In the genomic region with DNA sequence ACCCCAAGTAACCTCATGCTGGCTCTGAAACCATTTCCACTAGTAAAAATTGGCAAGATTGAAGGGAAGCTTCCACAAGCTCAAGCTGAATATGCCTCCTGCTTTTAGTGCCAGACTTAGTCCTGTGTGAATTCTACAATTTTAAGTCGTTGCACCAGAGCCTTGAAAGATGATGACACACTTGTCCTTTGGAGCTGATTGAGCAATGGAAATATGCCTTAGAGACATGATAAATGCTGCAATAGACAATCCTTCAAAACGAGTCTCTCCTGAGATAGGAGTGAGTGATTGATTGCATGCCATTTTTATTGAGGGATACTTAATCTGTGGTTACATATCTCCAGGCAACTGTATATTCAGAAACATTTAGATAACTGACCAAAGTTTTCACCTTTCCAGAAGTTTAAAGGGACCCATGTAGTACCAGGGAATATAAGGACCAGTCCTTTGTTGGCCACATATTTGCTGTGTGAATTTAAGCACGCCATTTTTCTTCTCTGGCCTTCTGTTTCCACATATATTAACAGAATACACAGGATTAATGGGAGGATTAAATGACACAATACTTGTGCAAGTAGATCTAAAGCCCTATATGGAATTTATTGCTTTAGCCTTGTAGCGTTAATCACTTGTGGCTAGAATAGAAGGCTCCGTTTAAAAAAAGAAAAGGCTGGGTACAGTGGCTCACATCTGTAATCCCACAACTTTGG, we compare ENCODE assay signal across 15 cellular contexts.
A peak's percentile ranks its signal among the peaks of the same experiment; 100 is the strongest.
DNase-seq lines count a peak whose midpoint lies in the region; ATAC-seq and TF ChIP-seq lines count a peak whose summit lies in the region.
"Had no signal": no experiment of that assay in that cellular context is flagged by ENCODE, and none has a peak within 500 bp of the region (broad histone marks: within the 10 kb centered on the region; RNA-seq: fewer than 3 reads in every experiment).

No MANE protein-coding gene starts in this region.

- no peaks in the 10 kb centered on the region for H3K9me3 ChIP-seq in DND-41 (ENCODE audit: insufficient read depth, low read length, severe bottlenecking)
- H3K9me3 ChIP-seq in sigmoid colon = no peaks in the 10 kb centered on the region
- H3K9me3 ChIP-seq: esophagus squamous epithelium had no signal

- intact Hi-C loops in sigmoid colon (cut with DNase I) = no loop called here

- no peak for TF ChIP-seq POLR2A in sigmoid colon (IDR thresholded peaks at IDR 0.05)

- H2AFZ ChIP-seq in DND-41 (ENCODE audit: low read depth, low read length) = no peak overlapping the region

- no peak overlapping the region for H3K4me3 ChIP-seq in DND-41 (ENCODE audit: low read depth in 1 of 2, low read length in 2 of 2)
- H3K4me3 ChIP-seq in cardiac fibroblast (replicated peaks in 1 of 2; ENCODE audit: low read depth in 2 of 2, low read length in 2 of 2) = no peak overlapping the region
- H3K4me3 ChIP-seq in sigmoid colon = no peak overlapping the region
- H3K4me3 ChIP-seq: esophagus squamous epithelium had no signal

- 63 to 75% methylated on average over 5 of the region's 5 CpGs for WGBS in sigmoid colon, 2 donors

- no peak for TF ChIP-seq CTCF in DND-41 (IDR thresholded peaks at IDR 0.05; ENCODE audit: borderline replicate concordance, extremely low read depth, low read length, poor library complexity, severe bottlenecking)
- TF ChIP-seq CTCF in cardiac fibroblast (IDR thresholded peaks at IDR 0.05; ENCODE audit: low read depth, low read length) = no peak
- no peak for TF ChIP-seq CTCF in sigmoid colon (IDR thresholded peaks at IDR 0.05)

- no peaks in the 10 kb centered on the region for H3K27me3 ChIP-seq in DND-41 (ENCODE audit: insufficient read depth, low read length, poor library complexity)
- peaks cover 0 to 4% (median 0%) of the 10 kb centered on the region in 3 donors for H3K27me3 ChIP-seq in sigmoid colon
- H3K27me3 ChIP-seq: esophagus squamous epithelium had no signal

- no peak for DNase-seq in DND-41
- DNase-seq in MV-4-11 (lab: John Stamatoyannopoulos, UW) = peak; percentile 91
- peak; percentile 72 to 77 for DNase-seq in cardiac fibroblast (ENCODE audit: low read depth in 2 of 2)
- peak; percentile 9 for DNase-seq in myocyte (ENCODE audit: low read depth)
- no peak for DNase-seq in HUDEP-2 (lab: John Stamatoyannopoulos, UW; ENCODE audit: unreplicated experiment in 76 of 76)
- no peak for DNase-seq in dermis blood vessel endothelial cell
- DNase-seq in sigmoid colon = no peak
- DNase-seq: activated naive CD4-positive, alpha-beta T cell treated with anti-CD3 and anti-CD28 coated beads, Interleukin-2, amount 50 U/mL, for 16 hours; esophagus squamous epithelium; GOT3; NCI-H1105; NCI-H524 treated with DMSO at 0.1 percent for 48 hours; stimulated activated CD4-positive, alpha-beta T cell treated with anti-CD3 and anti-CD28 coated beads, Interleukin-4, amount 100 ng/mL, for 24 hours; stimulated activated naive CD4-positive, alpha-beta T cell treated with Interleukin-2 at 50 U/mL for 16 hours had no signal

- no peak overlapping the region for H3K9ac ChIP-seq in DND-41 (ENCODE audit: low read depth, low read length)

- H3K4me1 ChIP-seq in DND-41 (ENCODE audit: insufficient read depth, low read length) = peaks cover 80% of the 10 kb centered on the region
- no peaks in the 10 kb centered on the region for H3K4me1 ChIP-seq in sigmoid colon

- no peaks in the 10 kb centered on the region for H3K79me2 ChIP-seq in DND-41 (ENCODE audit: insufficient read depth, low read length)

- peak overlapping the region; percentile 97 for H3K27ac ChIP-seq in DND-41 (ENCODE audit: low read length)
- H3K27ac ChIP-seq in sigmoid colon = no peak overlapping the region
- H3K27ac ChIP-seq: esophagus squamous epithelium had no signal

- H3K36me3 ChIP-seq in DND-41 (ENCODE audit: insufficient read depth, low read length) (no peaks in the 10 kb centered on the region), sigmoid colon (no peaks in the 10 kb centered on the region)
- H3K36me3 ChIP-seq: esophagus squamous epithelium had no signal

- no peak overlapping the region for H3K4me2 ChIP-seq in DND-41 (ENCODE audit: insufficient read depth, low read length)

- TF ChIP-seq EP300 in sigmoid colon (IDR thresholded peaks at IDR 0.05) = no peak

- H4K20me1 ChIP-seq in DND-41 (ENCODE audit: insufficient read depth, low read length) = no peaks in the 10 kb centered on the region

- ATAC-seq in DND-41 (ENCODE audit: insufficient read depth, low read depth) (no peak), HG03565 (IDR thresholded peaks at IDR 0.05; ENCODE audit: unreplicated experiment) (no peak)

Comparison
In these comparisons a context has a peak if more than half of its experiments do, and no peak if none do; other contexts are left out.
1. DNase-seq: peak in MV-4-11 (single experiment), cardiac fibroblast (2 of 2) and myocyte (single experiment); none in DND-41 (single experiment), HUDEP-2 (0 of 76), dermis blood vessel endothelial cell (single experiment) and sigmoid colon (single experiment).